9 cellular contexts compared by ENCODE assay signal in genomic region chr5:128782446-128782845, GRCh38.
DNase-seq lines count a peak whose midpoint lies in the region; ATAC-seq, FAIRE-seq and TF ChIP-seq lines count a peak whose summit lies in the region.
"Had no signal": no experiment of that assay in that cellular context is flagged by ENCODE, and none has a peak within 500 bp of the region (broad histone marks: within the 10 kb centered on the region; RNA-seq: fewer than 3 reads in every experiment).

No MANE protein-coding gene starts in this region.

- H3K27ac ChIP-seq in astrocyte (ENCODE audit: low read depth, low read length): no peak overlapping the region

- no peaks in the 10 kb centered on the region for H3K36me3 ChIP-seq in astrocyte (ENCODE audit: insufficient read depth, low read length)

- H3K79me2 ChIP-seq in astrocyte (ENCODE audit: insufficient read depth, low read length): no peaks in the 10 kb centered on the region

- DNase-seq in H54 (ENCODE audit: insufficient read length, low spot score) (peak; percentile 7), astrocyte (ENCODE audit: low read depth) (peak; percentile 89), cardiac septum (ENCODE audit: low spot score) (peak; percentile 80), smooth muscle cell of the brain vasculature (ENCODE audit: low read depth, low spot score) (peak; percentile 70), progenitor cell of endocrine pancreas (ENCODE audit: low spot score, unreplicated experiment) (no peak), D341Med (ENCODE audit: low spot score) (no peak)
- DNase-seq: activated CD8-positive, alpha-beta memory T cell treated with anti-CD3 and anti-CD28 coated beads for 24 hours had no signal

- no peak overlapping the region for H3K9ac ChIP-seq in astrocyte (ENCODE audit: low read length)

- H3K4me3 ChIP-seq in astrocyte (ENCODE audit: insufficient read depth, low read depth, low read length): no peak overlapping the region

- ATAC-seq in GM21526 (IDR thresholded peaks at IDR 0.05; ENCODE audit: low FRiP score, unreplicated experiment): no peak
- no peak for ATAC-seq in GM18868 (IDR thresholded peaks at IDR 0.05; ENCODE audit: unreplicated experiment)

- no peaks in the 10 kb centered on the region for H3K27me3 ChIP-seq in astrocyte (ENCODE audit: insufficient read depth, low read length)

- peak overlapping the region; percentile 19 for H2AFZ ChIP-seq in astrocyte (ENCODE audit: low read depth, low read length)

- H4K20me1 ChIP-seq in astrocyte (ENCODE audit: insufficient read depth, low read length): no peaks in the 10 kb centered on the region

- no peaks in the 10 kb centered on the region for H3K9me3 Mint-ChIP-seq in astrocyte (ENCODE audit: unreplicated experiment)
- peaks cover 10% of the 10 kb centered on the region for H3K9me3 Mint-ChIP-seq in progenitor cell of endocrine pancreas (ENCODE audit: low read depth)

- TF ChIP-seq CTCF in astrocyte (IDR thresholded peaks at IDR 0.05; ENCODE audit: insufficient read depth, low read depth, low read length) (no peak), progenitor cell of endocrine pancreas (IDR thresholded peaks at IDR 0.05; ENCODE audit: unreplicated experiment) (no peak)

- H3K4me1 Mint-ChIP-seq in astrocyte (ENCODE audit: low read depth, unreplicated experiment): peaks cover 5% of the 10 kb centered on the region
- H3K4me1 Mint-ChIP-seq in progenitor cell of endocrine pancreas (ENCODE audit: low read depth): no peaks in the 10 kb centered on the region

- H3K9me3 ChIP-seq in astrocyte (ENCODE audit: insufficient read depth, low read depth, low read length): no peaks in the 10 kb centered on the region

- peaks cover 16% of the 10 kb centered on the region for H3K4me1 ChIP-seq in astrocyte (ENCODE audit: insufficient read depth, low read length)

- TF ChIP-seq POLR2A in H54 (IDR thresholded peaks at IDR 0.05; ENCODE audit: low read depth, low read length): no peak

- H3K27me3 Mint-ChIP-seq in astrocyte (ENCODE audit: low read depth, unreplicated experiment) (peaks cover 2% of the 10 kb centered on the region), progenitor cell of endocrine pancreas (no peaks in the 10 kb centered on the region)

- H3K36me3 Mint-ChIP-seq in astrocyte (ENCODE audit: low read depth, unreplicated experiment) (no peaks in the 10 kb centered on the region), progenitor cell of endocrine pancreas (ENCODE audit: insufficient read depth) (no peaks in the 10 kb centered on the region)

- H3K4me3 Mint-ChIP-seq in astrocyte (ENCODE audit: unreplicated experiment) (no peak overlapping the region), progenitor cell of endocrine pancreas (ENCODE audit: low read depth) (no peak overlapping the region)

- intact Hi-C loops in cardiac septum (cut with DNase I): no loop called here

- FAIRE-seq in H54 (lab: Jason Lieb, UNC) (peak; percentile 36), astrocyte (lab: Jason Lieb, UNC) (no peak)

- peak overlapping the region; percentile 45 for H3K4me2 ChIP-seq in astrocyte (ENCODE audit: low read length)

- H3K27ac Mint-ChIP-seq in astrocyte (ENCODE audit: unreplicated experiment) (no peak overlapping the region), progenitor cell of endocrine pancreas (no peak overlapping the region)

Comparison
In these comparisons a context has a peak if more than half of its experiments do, and no peak if none do; other contexts are left out.
1. DNase-seq: peak in H54 (single experiment), astrocyte (single experiment), cardiac septum (single experiment) and smooth muscle cell of the brain vasculature (single experiment); none in progenitor cell of endocrine pancreas (single experiment) and D341Med (single experiment).